ENCODE assay signal across 8 cellular contexts in genomic region chr1:87826639-87827345, GRCh38.
A peak's percentile ranks its signal among the peaks of the same experiment; 100 is the strongest.
DNase-seq lines count a peak whose midpoint lies in the region; ATAC-seq and TF ChIP-seq lines count a peak whose summit lies in the region.

No MANE protein-coding gene starts in this region.

- peak overlapping the region; percentile 26 for H3K4me2 ChIP-seq in Karpas-422 (ENCODE audit: low read depth, low read length, poor library complexity, severe bottlenecking)

- no peaks in the 10 kb centered on the region for H3K9me3 ChIP-seq in Karpas-422 (ENCODE audit: low read length)

- H3K9me2 ChIP-seq in Karpas-422 (replicated peaks; ENCODE audit: insufficient read depth, low read length) = no peaks in the 10 kb centered on the region

- no peak overlapping the region for H3K4me3 ChIP-seq in GM12864 (ENCODE audit: low read depth, low read length)
- 0 out of 2 replicates have a peak overlapping the region, but pooled peaks have one; percentile 5 for H3K4me3 ChIP-seq in Karpas-422 (ENCODE audit: low read length)

- H3K9ac ChIP-seq in Karpas-422 (ENCODE audit: low read length) = no peak overlapping the region

- H3K36me3 ChIP-seq in Karpas-422 (ENCODE audit: insufficient read depth, low read length) = no peaks in the 10 kb centered on the region

- no peak for TF ChIP-seq CTCF in GM12864 (IDR thresholded peaks at IDR 0.05; ENCODE audit: low read depth, low read length, missing control alignments)

- H3K27ac ChIP-seq in Karpas-422 (ENCODE audit: low read length) = peak overlapping the region; percentile 12; the same call in 1 of the 2 replicates

- H3K4me1 ChIP-seq in Karpas-422 (ENCODE audit: low read length) = peaks cover 37% of the 10 kb centered on the region

- no peaks in the 10 kb centered on the region for H4K20me1 ChIP-seq in Karpas-422 (ENCODE audit: insufficient read depth, low read depth, low read length)

- no peaks in the 10 kb centered on the region for H3K79me2 ChIP-seq in Karpas-422 (ENCODE audit: low read length)

- DNase-seq in GM12864 (ENCODE audit: low read depth) (peak; percentile 53), Karpas-422 (peak; percentile 94), brain pericyte (ENCODE audit: low read depth, low spot score) (peak; percentile 47), myocyte (ENCODE audit: low read depth) (peak; percentile 18), retina (no peak), DMS153 (lab: John Stamatoyannopoulos, UW) (no peak)
- DNase-seq in activated CD8-positive, alpha-beta memory T cell treated with anti-CD3 and anti-CD28 coated beads, Interleukin-2, amount 50 U/mL, for 4 hours = no peak

- peak; percentile 96 for ATAC-seq in GM21825 (IDR thresholded peaks at IDR 0.05; ENCODE audit: unreplicated experiment)

- H2AFZ ChIP-seq in Karpas-422 (ENCODE audit: low read length) = peak overlapping the region; percentile 90

- no peaks in the 10 kb centered on the region for H3K27me3 ChIP-seq in Karpas-422 (ENCODE audit: low read length)

Comparison
In these comparisons a context has a peak if more than half of its experiments do, and no peak if none do; other contexts are left out.
1. DNase-seq: peak in GM12864 (single experiment), Karpas-422 (single experiment), brain pericyte (single experiment) and myocyte (single experiment); none in activated CD8-positive, alpha-beta memory T cell treated with anti-CD3 and anti-CD28 coated beads, Interleukin-2, amount 50 U/mL, for 4 hours (single experiment), retina (single experiment) and DMS153 (single experiment).